In genomic region chr17:45316271-45317112, GRCh38 we compare ENCODE assay signal across 8 cellular contexts. TPM values are rescaled to one million over a fixed set of nuclear protein-coding genes. Genes with fewer than 3 reads are reported as not detected.
A peak's percentile ranks its signal among the peaks of the same experiment; 100 is the strongest.
DNase-seq lines count a peak whose midpoint lies in the region; ATAC-seq and TF ChIP-seq lines count a peak whose summit lies in the region.

MAP3K14 (minus strand) TSS chr17:45317020; CDS start chr17:45290745, 26,275 bp downstream.

- H3K9me3 Mint-ChIP-seq in CD14-positive monocyte = peaks cover 0 to 3% (median 0%) of the 10 kb centered on the region in 7 donors
- no peaks in the 10 kb centered on the region for H3K9me3 Mint-ChIP-seq in activated naive CD8-positive, alpha-beta T cell (ENCODE audit: low read depth)

- peak; percentile 14 for ATAC-seq in GM19351 (IDR thresholded peaks at IDR 0.05; ENCODE audit: unreplicated experiment)
- peak; percentile 47 for ATAC-seq in Right ventricle myocardium inferior

- intact Hi-C loops in CD14-positive monocyte (cut with micrococcal nuclease) (loop anchor here in 1 of 2 donors (5.0 to 10.0 kb wide), 4 partner anchors 36 to 172 kb away; partner anchors contain the start of gene HEXIM1), Right ventricle myocardium inferior (cut with DNase I) (loop anchor here (2.0 to 10.0 kb wide), 3 partner anchors 40 to 172 kb away; partner anchors contain the start of gene HEXIM1), ovary (cut with DNase I) (loop anchor here in 2 of 4 donors (5.0 to 10.0 kb wide), 3 partner anchors 39 to 182 kb away; partner anchors contain the start of genes ACBD4 (in 1 of the 2) and PLCD3 (in 1 of the 2))

- peaks cover 0 to 4% (median 1%) of the 10 kb centered on the region in 3 donors for H3K27me3 Mint-ChIP-seq in CD14-positive monocyte (ENCODE audit: low read depth in 3 of 3)
- no peaks in the 10 kb centered on the region for H3K27me3 Mint-ChIP-seq in activated naive CD8-positive, alpha-beta T cell

- H3K27me3 ChIP-seq in ovary = no peaks in the 10 kb centered on the region

- TF ChIP-seq CTCF in CD14-positive monocyte (IDR thresholded peaks at IDR 0.05) (peak; percentile 18), ovary (IDR thresholded peaks at IDR 0.05) (peak in 2 of 3 donors; percentile 48 to 51)

- H3K36me3 ChIP-seq in ovary = no peaks in the 10 kb centered on the region

- H3K27ac ChIP-seq in ovary = peak within 1 kb of the TSS; percentile 39 to 92

- H3K4me1 Mint-ChIP-seq in CD14-positive monocyte = peaks cover 68% of the 10 kb centered on the region
- H3K4me1 Mint-ChIP-seq in activated naive CD8-positive, alpha-beta T cell (ENCODE audit: low read depth) = peaks cover 71% of the 10 kb centered on the region

- no peaks in the 10 kb centered on the region for H3K9me3 ChIP-seq in ovary

- peak within 1 kb of the TSS; percentile 93 to 98 (median 96) for H3K27ac Mint-ChIP-seq in CD14-positive monocyte
- H3K27ac Mint-ChIP-seq in activated naive CD8-positive, alpha-beta T cell = peak within 1 kb of the TSS; percentile 99

- peak; percentile 96 for TF ChIP-seq POLR2A in ovary (IDR thresholded peaks at IDR 0.05)

- WGBS in ovary, 3 donors = 0% methylated on average over 47 to 89 of the region's 89 CpGs

- peaks cover 8% of the 10 kb centered on the region for H3K4me1 ChIP-seq in ovary (ENCODE audit: insufficient read depth)

- peak within 1 kb of the TSS; percentile 69 for H3K4me3 ChIP-seq in ovary

- TF ChIP-seq EP300 in ovary (IDR thresholded peaks at IDR 0.05) = no peak

- DNase-seq in CD14-positive monocyte (ENCODE audit: low spot score) = peak; percentile 73
- DNase-seq in HT-29 (ENCODE audit: low spot score) = peak; percentile 72
- DNase-seq in SK-N-DZ (ENCODE audit: low spot score) = peak; percentile 78
- peak; percentile 90 for DNase-seq in Right ventricle myocardium inferior (ENCODE audit: missing footprints)
- DNase-seq in ovary = peak; percentile 72 to 86 (median 77)
- no peak for DNase-seq in middle frontal gyrus (ENCODE audit: extremely low spot score, low spot score)

- peak within 1 kb of the TSS; percentile 93 to 95 for H3K4me3 Mint-ChIP-seq in CD14-positive monocyte
- H3K4me3 Mint-ChIP-seq in activated naive CD8-positive, alpha-beta T cell = peak within 1 kb of the TSS; percentile 96

- peaks cover 18 to 24% of the 10 kb centered on the region in 2 donors for H3K36me3 Mint-ChIP-seq in CD14-positive monocyte
- peaks cover 20% of the 10 kb centered on the region for H3K36me3 Mint-ChIP-seq in activated naive CD8-positive, alpha-beta T cell

RNA-seq across cellular contexts. Expression of gene MAP3K14, which starts in this region (rescaled TPM):
- polyA plus RNA-seq in CD14-positive monocyte (1 to 10 TPM; 1.4 to 3.8 TPM), ovary (1 to 10 TPM; 2.4 to 7.0 TPM)
- total RNA-seq in HT-29 (2014; rRNA removed; shearing (Covaris generic)) = 5.9 and 6.2 TPM in 2 replicates
- 3.2 and 3.7 TPM in 2 replicates for polyA plus RNA-seq in SK-N-DZ (2014; cell fraction: cytosol; rRNA removed)
- polyA plus RNA-seq in SK-N-DZ (2014; cell fraction: nucleus; rRNA removed) = 6.2 and 10.1 TPM in 2 replicates
- total RNA-seq in Right ventricle myocardium inferior (14.4 TPM), ovary (10 to 100 TPM in 6 of 7 donors, 1 to 10 TPM in 1; 4.1 to 19.8 (median 13.0) TPM)
